Comparison of ENCODE assay signal across 34 cellular contexts in the genomic region with DNA sequence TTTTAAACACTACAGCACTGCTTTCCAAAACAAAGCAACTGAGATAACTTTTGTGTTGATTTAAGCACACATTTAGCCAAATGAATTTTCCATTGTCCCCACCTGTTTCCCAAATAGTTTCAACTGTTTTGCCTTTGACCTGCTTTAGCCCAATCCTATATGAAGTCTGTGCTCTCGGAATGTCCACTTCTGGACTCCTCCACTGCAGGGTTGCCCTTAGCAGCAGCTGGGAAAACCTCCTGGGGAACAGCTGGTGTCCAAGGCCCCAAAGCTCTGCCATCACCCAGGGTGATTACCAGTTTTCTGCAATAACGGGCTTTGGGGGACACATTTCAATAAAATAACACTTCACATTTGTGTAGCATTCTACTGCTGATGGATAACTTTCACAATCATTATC. TPM values are rescaled to one million over a fixed set of nuclear protein-coding genes. Genes with fewer than 3 reads are reported as not detected.
"Had no signal": no experiment of that assay in that cellular context is flagged by ENCODE, and none has a peak within 500 bp of the region (broad histone marks: within the 10 kb centered on the region; RNA-seq: fewer than 3 reads in every experiment).

No MANE protein-coding gene starts in this region.

- H3K4me1 Mint-ChIP-seq: activated B cell treated with CpG ODN at 0.5 μM for 24 hours had no signal

- DNase-seq: activated B cell treated with CpG ODN at 0.5 μM for 24 hours; activated CD4-positive, alpha-beta T cell treated with anti-CD3 and anti-CD28 coated beads for 48 hours; activated CD4-positive, alpha-beta T cell treated with anti-CD3 and anti-CD28 coated beads, Interleukin-2, amount 50 U/mL, for 1 hour; activated CD4-positive, alpha-beta T cell treated with anti-CD3 and anti-CD28 coated beads, Interleukin-2, amount 50 U/mL, for 48 hours; activated CD8-positive, alpha-beta memory T cell treated with anti-CD3 and anti-CD28 coated beads for 24 hours; activated CD8-positive, alpha-beta T cell treated with anti-CD3 and anti-CD28 coated beads for 36 hours; activated effector memory CD4-positive, alpha-beta T cell treated with Interleukin-2 at 50 U/mL for 16 hours; activated gamma-delta T cell treated with Interleukin-2 at 50 U/mL for 16 hours; activated naive CD4-positive, alpha-beta T cell treated with anti-CD3 and anti-CD28 coated beads, Interleukin-2, amount 50 U/mL, for 16 hours; activated naive CD4-positive, alpha-beta T cell treated with Interleukin-2 at 50 U/mL for 16 hours; activated T-cell treated with anti-CD3 and anti-CD28 coated beads, Interleukin-2, amount 50 U/mL, for 4 hours; amniotic stem cell; aorta; body of pancreas; caudate nucleus; cortex of kidney; dermis blood vessel endothelial cell; effector CD4-positive, alpha-beta T cell; effector memory CD8-positive, alpha-beta T cell; erythroblast; foreskin keratinocyte; T-helper 1 cell; T-helper 17 cell; T1000; WERI-Rb-1 had no signal

- H3K27me3 ChIP-seq: body of pancreas, esophagus muscularis mucosa, gastroesophageal sphincter had no signal

- H3K36me3 Mint-ChIP-seq: activated naive CD8-positive, alpha-beta T cell had no signal

- FAIRE-seq: colon had no signal

- H3K27me3 Mint-ChIP-seq: activated B cell treated with CpG ODN at 0.5 μM for 24 hours had no signal

- H3K27ac Mint-ChIP-seq: activated B cell treated with CpG ODN at 0.5 μM for 24 hours; activated CD8-positive, alpha-beta T cell treated with anti-CD3 and anti-CD28 coated beads for 36 hours; activated naive CD8-positive, alpha-beta T cell; activated T-helper 17 cell treated with anti-CD3 and anti-CD28 coated beads, Interleukin-2, amount 50 U/mL, for 72 hours; effector memory CD8-positive, alpha-beta T cell; T-helper 17 cell; T-helper 2 cell treated with Interferon-gamma antibody and Interleukin-4, amounts not matched to agents 5 μg/mL and 100 μg/mL, for 36 hours had no signal

- H3K36me3 ChIP-seq: esophagus muscularis mucosa, gastroesophageal sphincter, WERI-Rb-1 had no signal

- H3K9me3 ChIP-seq: body of pancreas, esophagus muscularis mucosa, gastroesophageal sphincter had no signal

- H3K27ac ChIP-seq: body of pancreas, esophagus muscularis mucosa, foreskin keratinocyte, gastroesophageal sphincter, WERI-Rb-1 had no signal

- H3K9me3 Mint-ChIP-seq: activated B cell treated with CpG ODN at 0.5 μM for 24 hours; activated CD8-positive, alpha-beta T cell treated with anti-CD3 and anti-CD28 coated beads for 36 hours; activated T-cell treated with anti-CD3 and anti-CD28 coated beads, Interleukin-2, amount 50 U/mL, for 4 hours; activated T-helper 17 cell treated with anti-CD3 and anti-CD28 coated beads, Interleukin-2, amount 50 U/mL, for 72 hours; effector memory CD8-positive, alpha-beta T cell; T-helper 2 cell treated with Interferon-gamma antibody and Interleukin-4, amounts not matched to agents 5 μg/mL and 100 μg/mL, for 36 hours had no signal

- H3K4me3 ChIP-seq: body of pancreas, esophagus muscularis mucosa, gastroesophageal sphincter had no signal

- ATAC-seq: activated CD4-positive, CD25-positive, alpha-beta regulatory T cell treated with anti-CD3 and anti-CD28 coated beads, Interleukin-2, amount 50 U/mL, for 24 hours; activated CD8-positive, alpha-beta T cell treated with anti-CD3 and anti-CD28 coated beads for 36 hours; activated T-cell treated with anti-CD3 and anti-CD28 coated beads, Interleukin-2, amount 50 U/mL, for 4 hours; activated T-helper 17 cell treated with anti-CD3 and anti-CD28 coated beads, Interleukin-2, amount 50 U/mL, for 72 hours; body of pancreas; effector memory CD8-positive, alpha-beta T cell; foreskin keratinocyte; gastroesophageal sphincter; T-helper 17 cell had no signal

- H3K4me1 ChIP-seq: body of pancreas, foreskin keratinocyte, gastroesophageal sphincter had no signal

- H3K4me3 Mint-ChIP-seq: activated B cell treated with CpG ODN at 0.5 μM for 24 hours; activated CD8-positive, alpha-beta T cell treated with anti-CD3 and anti-CD28 coated beads for 36 hours; activated naive CD8-positive, alpha-beta T cell; activated T-cell treated with anti-CD3 and anti-CD28 coated beads, Interleukin-2, amount 50 U/mL, for 4 hours; activated T-helper 17 cell treated with anti-CD3 and anti-CD28 coated beads, Interleukin-2, amount 50 U/mL, for 72 hours; effector memory CD8-positive, alpha-beta T cell; T-helper 17 cell; T-helper 2 cell treated with Interferon-gamma antibody and Interleukin-4, amounts not matched to agents 5 μg/mL and 100 μg/mL, for 36 hours had no signal

RNA-seq across cellular contexts. Expression of a gene that starts 44.9 kb away (rescaled TPM):
- total RNA-seq: activated B cell treated with CpG ODN at 0.5 μM for 24 hours; activated CD8-positive, alpha-beta T cell treated with anti-CD3 and anti-CD28 coated beads for 36 hours; activated T-cell treated with anti-CD3 and anti-CD28 coated beads, Interleukin-2, amount 50 U/mL, for 4 hours; chondrocyte; foreskin keratinocyte had no signal
- polyA plus RNA-seq: aorta, foreskin keratinocyte had no signal

RNA-seq across cellular contexts. Expression of a gene that starts 53.8 kb away (rescaled TPM):
- total RNA-seq: activated B cell treated with CpG ODN at 0.5 μM for 24 hours; activated CD8-positive, alpha-beta T cell treated with anti-CD3 and anti-CD28 coated beads for 36 hours; aorta; body of pancreas; chondrocyte; dermis blood vessel endothelial cell; esophagus muscularis mucosa; foreskin keratinocyte; gastroesophageal sphincter had no signal
- polyA plus RNA-seq: adipose tissue, aorta, foreskin keratinocyte had no signal
